37 cellular contexts compared by ENCODE assay signal in genomic region chr12:103542078-103542477, GRCh38. TPM values are rescaled to one million over a fixed set of nuclear protein-coding genes. Genes with fewer than 3 reads are reported as not detected.
"Had no signal": no experiment of that assay in that cellular context is flagged by ENCODE, and none has a peak within 500 bp of the region (broad histone marks: within the 10 kb centered on the region; RNA-seq: fewer than 3 reads in every experiment).

No MANE protein-coding gene starts in this region.

- DNase-seq: activated B cell treated with CpG ODN at 0.5 μM for 24 hours; activated CD4-positive, alpha-beta memory T cell treated with anti-CD3 and anti-CD28 coated beads, Interleukin-2, amount 10 ng/mL, durations not matched to agents 7 days and 5 days; activated CD4-positive, alpha-beta T cell treated with anti-CD3 and anti-CD28 coated beads for 48 hours; activated CD4-positive, alpha-beta T cell treated with anti-CD3 and anti-CD28 coated beads, Interleukin-2, amount 10 ng/mL, durations not matched to agents 7 days and 5 days; activated CD4-positive, alpha-beta T cell treated with anti-CD3 and anti-CD28 coated beads, Interleukin-2, amount 50 U/mL, for 48 hours; activated CD4-positive, CD25-positive, alpha-beta regulatory T cell treated with anti-CD3 and anti-CD28 coated beads, Interleukin-2, amount 50 U/mL, for 72 hours; activated CD8-positive, alpha-beta memory T cell treated with anti-CD3 and anti-CD28 coated beads for 24 hours; activated CD8-positive, alpha-beta memory T cell treated with anti-CD3 and anti-CD28 coated beads, Interleukin-2, amount 10 ng/mL, durations not matched to agents 7 days and 5 days; activated CD8-positive, alpha-beta memory T cell treated with anti-CD3 and anti-CD28 coated beads, Interleukin-2, amount 50 U/mL, for 48 hours; activated CD8-positive, alpha-beta T cell treated with anti-CD3 and anti-CD28 coated beads, Interleukin-2, amount 10 ng/mL, durations not matched to agents 7 days and 5 days; activated effector memory CD4-positive, alpha-beta T cell treated with anti-CD3 and anti-CD28 coated beads, Interleukin-2, amount 50 U/mL, for 16 hours; activated gamma-delta T cell treated with Interleukin-2 at 50 U/mL for 16 hours; activated naive CD4-positive, alpha-beta T cell; activated naive CD4-positive, alpha-beta T cell treated with anti-CD3 and anti-CD28 coated beads for 36 hours; activated naive CD4-positive, alpha-beta T cell treated with anti-CD3 and anti-CD28 coated beads, Interleukin-2, amount 50 U/mL, for 16 hours; activated naive CD8-positive, alpha-beta T cell treated with anti-CD3 and anti-CD28 coated beads for 36 hours; activated T-cell treated with anti-CD3 and anti-CD28 coated beads, Interleukin-2, amount 50 U/mL, for 24 hours; activated T-cell treated with anti-CD3 and anti-CD28 coated beads, Interleukin-2, amount 50 U/mL, for 48 hours; adrenal gland; amniotic stem cell; aorta; body of pancreas; brain microvascular endothelial cell; central memory CD4-positive, alpha-beta T cell; T-helper 1 cell; T-helper 2 cell; T-helper 9 cell had no signal

- H3K4me1 ChIP-seq: adrenal gland, body of pancreas, breast epithelium had no signal

- ATAC-seq: activated CD8-positive, alpha-beta memory T cell treated with anti-CD3 and anti-CD28 coated beads, Interleukin-2, amount 10 ng/mL, durations not matched to agents 7 days and 5 days; activated CD8-positive, alpha-beta T cell treated with anti-CD3 and anti-CD28 coated beads, Interleukin-2, amount 10 ng/mL, durations not matched to agents 7 days and 5 days; activated naive CD4-positive, alpha-beta T cell treated with anti-CD3 and anti-CD28 coated beads, Interleukin-2, amount 50 U/mL, for 72 hours; activated T-helper 17 cell treated with anti-CD3 and anti-CD28 coated beads, Interleukin-2, amount 50 U/mL, for 72 hours; body of pancreas had no signal

- H3K9me3 Mint-ChIP-seq: activated CD4-positive, alpha-beta T cell treated with anti-CD3 and anti-CD28 coated beads, Interleukin-2, amount 10 ng/mL, durations not matched to agents 7 days and 5 days; activated naive CD4-positive, alpha-beta T cell treated with anti-CD3 and anti-CD28 coated beads for 36 hours; activated naive CD4-positive, alpha-beta T cell treated with anti-CD3 and anti-CD28 coated beads, Interleukin-2, amount 50 U/mL, for 72 hours; activated naive CD8-positive, alpha-beta T cell treated with anti-CD3 and anti-CD28 coated beads for 36 hours; activated T-cell treated with anti-CD3 and anti-CD28 coated beads, Interleukin-2, amount 50 U/mL, for 24 hours; activated T-helper 1 cell treated with anti-CD3 and anti-CD28 coated beads, Interleukin-12 subunit alpha, Interleukin-12 subunit beta, Interleukin-2, Interleukin-4 antibody, amounts not matched to agents 30 ng/mL and 10 ng/mL and 1 ng/mL, durations not matched to agents 14 hours and 24 hours and 36 hours; activated T-helper 17 cell treated with anti-CD3 and anti-CD28 coated beads, Interleukin-2, amount 50 U/mL, for 72 hours; T-helper 1 cell treated with Interleukin-12 subunit alpha and Interleukin-12 subunit beta and Interleukin-4 antibody, amounts not matched to agents 30 μg/mL and 1 μg/mL, for 36 hours; T-helper 2 cell treated with Interferon-gamma antibody and Interleukin-4, amounts not matched to agents 5 μg/mL and 100 μg/mL, for 36 hours had no signal

- H3K36me3 Mint-ChIP-seq: activated naive CD4-positive, alpha-beta T cell treated with anti-CD3 and anti-CD28 coated beads, Interleukin-2, amount 50 U/mL, for 72 hours; activated naive CD8-positive, alpha-beta T cell treated with anti-CD3 and anti-CD28 coated beads for 36 hours had no signal

- H3K27ac ChIP-seq: adrenal gland, body of pancreas, brain microvascular endothelial cell, breast epithelium, VCaP had no signal

- H3K4me3 ChIP-seq: adrenal gland, body of pancreas, breast epithelium had no signal

- H3K9me3 ChIP-seq: adrenal gland, body of pancreas, breast epithelium had no signal

- H3K4me1 Mint-ChIP-seq: activated CD4-positive, alpha-beta T cell treated with anti-CD3 and anti-CD28 coated beads, Interleukin-2, amount 10 ng/mL, durations not matched to agents 7 days and 5 days had no signal

- H3K27me3 ChIP-seq: adrenal gland, brain microvascular endothelial cell had no signal

- H3K27ac Mint-ChIP-seq: activated B cell treated with CpG ODN at 0.5 μM for 24 hours; activated CD4-positive, alpha-beta memory T cell treated with anti-CD3 and anti-CD28 coated beads, Interleukin-2, amount 10 ng/mL, durations not matched to agents 7 days and 5 days; activated CD4-positive, alpha-beta T cell treated with anti-CD3 and anti-CD28 coated beads, Interleukin-2, amount 10 ng/mL, durations not matched to agents 7 days and 5 days; activated CD8-positive, alpha-beta memory T cell treated with anti-CD3 and anti-CD28 coated beads, Interleukin-2, amount 10 ng/mL, durations not matched to agents 7 days and 5 days; activated CD8-positive, alpha-beta T cell treated with anti-CD3 and anti-CD28 coated beads, Interleukin-2, amount 10 ng/mL, durations not matched to agents 7 days and 5 days; activated naive CD4-positive, alpha-beta T cell treated with anti-CD3 and anti-CD28 coated beads for 36 hours; activated naive CD4-positive, alpha-beta T cell treated with anti-CD3 and anti-CD28 coated beads, Interleukin-2, amount 50 U/mL, for 72 hours; activated naive CD8-positive, alpha-beta T cell treated with anti-CD3 and anti-CD28 coated beads for 36 hours; activated T-cell treated with anti-CD3 and anti-CD28 coated beads, Interleukin-2, amount 50 U/mL, for 24 hours; activated T-helper 1 cell treated with anti-CD3 and anti-CD28 coated beads, Interleukin-12 subunit alpha, Interleukin-12 subunit beta, Interleukin-2, Interleukin-4 antibody, amounts not matched to agents 30 ng/mL and 10 ng/mL and 1 ng/mL, durations not matched to agents 14 hours and 24 hours and 36 hours; activated T-helper 17 cell treated with anti-CD3 and anti-CD28 coated beads, Interleukin-2, amount 50 U/mL, for 72 hours; T-helper 1 cell treated with Interleukin-12 subunit alpha and Interleukin-12 subunit beta and Interleukin-4 antibody, amounts not matched to agents 30 μg/mL and 1 μg/mL, for 36 hours; T-helper 2 cell treated with Interferon-gamma antibody and Interleukin-4, amounts not matched to agents 5 μg/mL and 100 μg/mL, for 36 hours had no signal

- H3K36me3 ChIP-seq: adrenal gland, brain microvascular endothelial cell, breast epithelium had no signal

- H3K4me3 Mint-ChIP-seq: activated B cell treated with CpG ODN at 0.5 μM for 24 hours; activated CD4-positive, alpha-beta memory T cell treated with anti-CD3 and anti-CD28 coated beads, Interleukin-2, amount 10 ng/mL, durations not matched to agents 7 days and 5 days; activated CD4-positive, alpha-beta T cell treated with anti-CD3 and anti-CD28 coated beads, Interleukin-2, amount 10 ng/mL, durations not matched to agents 7 days and 5 days; activated CD8-positive, alpha-beta memory T cell treated with anti-CD3 and anti-CD28 coated beads, Interleukin-2, amount 10 ng/mL, durations not matched to agents 7 days and 5 days; activated CD8-positive, alpha-beta T cell treated with anti-CD3 and anti-CD28 coated beads, Interleukin-2, amount 10 ng/mL, durations not matched to agents 7 days and 5 days; activated naive CD4-positive, alpha-beta T cell treated with anti-CD3 and anti-CD28 coated beads for 36 hours; activated naive CD8-positive, alpha-beta T cell treated with anti-CD3 and anti-CD28 coated beads for 36 hours; activated T-cell treated with anti-CD3 and anti-CD28 coated beads, Interleukin-2, amount 50 U/mL, for 24 hours; activated T-helper 1 cell treated with anti-CD3 and anti-CD28 coated beads, Interleukin-12 subunit alpha, Interleukin-12 subunit beta, Interleukin-2, Interleukin-4 antibody, amounts not matched to agents 30 ng/mL and 10 ng/mL and 1 ng/mL, durations not matched to agents 14 hours and 24 hours and 36 hours; activated T-helper 17 cell treated with anti-CD3 and anti-CD28 coated beads, Interleukin-2, amount 50 U/mL, for 72 hours; T-helper 1 cell treated with Interleukin-12 subunit alpha and Interleukin-12 subunit beta and Interleukin-4 antibody, amounts not matched to agents 30 μg/mL and 1 μg/mL, for 36 hours; T-helper 2 cell treated with Interferon-gamma antibody and Interleukin-4, amounts not matched to agents 5 μg/mL and 100 μg/mL, for 36 hours had no signal

RNA-seq across cellular contexts. Expression of gene STAB2, which starts 45.0 kb away (rescaled TPM):
- total RNA-seq: activated B cell treated with CpG ODN at 0.5 μM for 24 hours; activated CD4-positive, alpha-beta memory T cell treated with anti-CD3 and anti-CD28 coated beads, Interleukin-2, amount 10 ng/mL, durations not matched to agents 7 days and 5 days; activated CD4-positive, alpha-beta T cell treated with anti-CD3 and anti-CD28 coated beads, Interleukin-2, amount 10 ng/mL, durations not matched to agents 7 days and 5 days; activated CD8-positive, alpha-beta memory T cell treated with anti-CD3 and anti-CD28 coated beads, Interleukin-2, amount 10 ng/mL, durations not matched to agents 7 days and 5 days; activated CD8-positive, alpha-beta T cell treated with anti-CD3 and anti-CD28 coated beads, Interleukin-2, amount 10 ng/mL, durations not matched to agents 7 days and 5 days; activated naive CD4-positive, alpha-beta T cell treated with anti-CD3 and anti-CD28 coated beads for 36 hours; activated naive CD4-positive, alpha-beta T cell treated with anti-CD3 and anti-CD28 coated beads, Interleukin-2, amount 50 U/mL, for 72 hours; activated naive CD8-positive, alpha-beta T cell treated with anti-CD3 and anti-CD28 coated beads for 36 hours; activated T-helper 1 cell treated with anti-CD3 and anti-CD28 coated beads, Interleukin-12 subunit alpha, Interleukin-12 subunit beta, Interleukin-2, Interleukin-4 antibody, amounts not matched to agents 30 ng/mL and 10 ng/mL and 1 ng/mL, durations not matched to agents 14 hours and 24 hours and 36 hours; activated T-helper 17 cell treated with anti-CD3 and anti-CD28 coated beads, Interleukin-2, amount 50 U/mL, for 72 hours; astrocyte; cerebellum had no signal
- polyA plus RNA-seq: aorta had no signal

RNA-seq across cellular contexts. Expression of gene C12orf42, which starts 46.3 kb away (rescaled TPM):
- total RNA-seq: activated naive CD4-positive, alpha-beta T cell treated with anti-CD3 and anti-CD28 coated beads for 36 hours; activated T-helper 1 cell treated with anti-CD3 and anti-CD28 coated beads, Interleukin-12 subunit alpha, Interleukin-12 subunit beta, Interleukin-2, Interleukin-4 antibody, amounts not matched to agents 30 ng/mL and 10 ng/mL and 1 ng/mL, durations not matched to agents 14 hours and 24 hours and 36 hours; activated T-helper 17 cell treated with anti-CD3 and anti-CD28 coated beads, Interleukin-2, amount 50 U/mL, for 72 hours; adrenal gland; aorta; astrocyte; body of pancreas; cardiac septum had no signal
- polyA plus RNA-seq: aorta had no signal
